ENCODE assay signal across 14 cellular contexts in genomic region chr2:237456200-237456731, GRCh38. TPM values are rescaled to one million over a fixed set of nuclear protein-coding genes. Genes with fewer than 3 reads are reported as not detected.
DNase-seq lines count a peak whose midpoint lies in the region; ATAC-seq and TF ChIP-seq lines count a peak whose summit lies in the region.
"Had no signal": no experiment of that assay in that cellular context is flagged by ENCODE, and none has a peak within 500 bp of the region (broad histone marks: within the 10 kb centered on the region; RNA-seq: fewer than 3 reads in every experiment).

No MANE protein-coding gene starts in this region.

- peaks cover 5% of the 10 kb centered on the region for H3K9me3 Mint-ChIP-seq in stimulated activated memory B cell treated with anti-CD40 and anti-IgM and Interleukin-4, amounts not matched to agents 10 μg/mL and 1 μg/mL and 100 μg/mL, for 72 hours
- H3K9me3 Mint-ChIP-seq: dendritic cell treated with granulocyte-macrophage colony-stimulating factor and Interleukin-4, amounts not matched to agents 40 ng/mL and 50 ng/mL, for 4 days had no signal

- no peaks in the 10 kb centered on the region for H3K4me1 Mint-ChIP-seq in stimulated activated memory B cell treated with anti-CD40 and anti-IgM and Interleukin-4, amounts not matched to agents 10 μg/mL and 1 μg/mL and 100 μg/mL, for 72 hours

- H3K4me3 ChIP-seq in heart right ventricle, result no peak overlapping the region
- no peak overlapping the region for H3K4me3 ChIP-seq in HAP-1

- intact Hi-C loops in heart right ventricle (cut with DNase I) (no loop called here), head of caudate nucleus (cut with DNase I) (no loop called here)

- peak; percentile 83 to 94 (median 87) for ATAC-seq in heart right ventricle
- peak; percentile 52 for ATAC-seq in stimulated activated memory B cell treated with anti-CD40 and anti-IgM and Interleukin-4, amounts not matched to agents 10 μg/mL and 1 μg/mL and 100 μg/mL, for 72 hours
- ATAC-seq: HepG2, left colon had no signal

- in situ Hi-C loops in HAP-1 (cut with MboI; ENCODE audit: low sequenced_read_pairs), result no loop called here

- no peak overlapping the region for H3K27ac Mint-ChIP-seq in stimulated activated memory B cell treated with anti-CD40 and anti-IgM and Interleukin-4, amounts not matched to agents 10 μg/mL and 1 μg/mL and 100 μg/mL, for 72 hours
- H3K27ac Mint-ChIP-seq: dendritic cell treated with granulocyte-macrophage colony-stimulating factor and Interleukin-4, amounts not matched to agents 40 ng/mL and 50 ng/mL, for 4 days had no signal

- H3K9me3 ChIP-seq in heart right ventricle (no peaks in the 10 kb centered on the region), HAP-1 (no peaks in the 10 kb centered on the region)

- peaks cover 0 to 8% (median 0%) of the 10 kb centered on the region in 7 donors for H3K27me3 ChIP-seq in heart right ventricle
- H3K27me3 ChIP-seq in HAP-1 (ENCODE audit: low read depth), result no peaks in the 10 kb centered on the region

- WGBS in heart right ventricle, 2 donors, result 45 to 55% methylated on average over 10 of the region's 10 CpGs

- peak; percentile 82 for DNase-seq in HT1080 (ENCODE audit: low read depth)
- peak; percentile 44 for DNase-seq in SW480 (ENCODE audit: low spot score)
- peak; percentile 71 to 72 for DNase-seq in heart right ventricle
- no peak for DNase-seq in head of caudate nucleus
- DNase-seq in SIG-M5 treated with dmso at 0.1 percent for 504 hours (lab: John Stamatoyannopoulos, UW; ENCODE audit: unreplicated experiment), result no peak
- no peak for DNase-seq in HAP-1 (ENCODE audit: low spot score in 2 of 2)
- DNase-seq in HT-29 (ENCODE audit: low spot score), result no peak
- DNase-seq: activated CD8-positive, alpha-beta memory T cell treated with anti-CD3 and anti-CD28 coated beads, Interleukin-2, amount 50 U/mL, for 4 hours; GOT3; SIG-M5 had no signal

- H3K36me3 Mint-ChIP-seq in stimulated activated memory B cell treated with anti-CD40 and anti-IgM and Interleukin-4, amounts not matched to agents 10 μg/mL and 1 μg/mL and 100 μg/mL, for 72 hours, result no peaks in the 10 kb centered on the region

- H3K36me3 ChIP-seq in heart right ventricle (no peaks in the 10 kb centered on the region), HAP-1 (replicated peaks) (no peaks in the 10 kb centered on the region)

- peak overlapping the region in 6 of 10 donors; percentile 2 to 67 (median 40) for H3K27ac ChIP-seq in heart right ventricle

- peaks cover 58% of the 10 kb centered on the region for H3K27me3 Mint-ChIP-seq in stimulated activated memory B cell treated with anti-CD40 and anti-IgM and Interleukin-4, amounts not matched to agents 10 μg/mL and 1 μg/mL and 100 μg/mL, for 72 hours

- TF ChIP-seq CTCF in heart right ventricle (IDR thresholded peaks at IDR 0.05), result no peak

- no peak overlapping the region for H3K4me3 Mint-ChIP-seq in stimulated activated memory B cell treated with anti-CD40 and anti-IgM and Interleukin-4, amounts not matched to agents 10 μg/mL and 1 μg/mL and 100 μg/mL, for 72 hours
- H3K4me3 Mint-ChIP-seq: dendritic cell treated with granulocyte-macrophage colony-stimulating factor and Interleukin-4, amounts not matched to agents 40 ng/mL and 50 ng/mL, for 4 days had no signal

- H3K4me1 ChIP-seq in heart right ventricle (peaks cover 2 to 38% (median 19%) of the 10 kb centered on the region in 9 donors), HAP-1 (no peaks in the 10 kb centered on the region)

RNA-seq across cellular contexts. Expression of gene MLPH, which starts 30.8 kb away (rescaled TPM):
- not detected in 2 replicates for total RNA-seq in HT1080 (2014; rRNA removed; shearing (Covaris generic))
- polyA plus RNA-seq in HT1080 (2015; cell fraction: cytosol; rRNA removed), result 0.19 TPM in 1 of 2 replicates, not detected in the other
- 0.33 and 0.41 TPM in 2 replicates for polyA plus RNA-seq in HT1080 (2015; cell fraction: nucleus; rRNA removed)
- total RNA-seq in heart right ventricle, result 10 to 100 TPM; 22.3 to 48.5 (median 40.8) TPM
- polyA plus RNA-seq in heart right ventricle, result 10 to 100 TPM in 1 of 2 donors, 1 to 10 TPM in 1; 9.7 to 60.0 TPM
- total RNA-seq in HT-29 (2014; rRNA removed; shearing (Covaris generic)), result 66.1 and 67.8 TPM in 2 replicates
- total RNA-seq: HepG2 had no signal

RNA-seq across cellular contexts. Expression of gene COL6A3, which starts 42.3 kb away (rescaled TPM):
- total RNA-seq in HT1080 (2014; rRNA removed; shearing (Covaris generic)), result 251 and 254 TPM in 2 replicates
- polyA plus RNA-seq in HT1080 (2015; cell fraction: cytosol; rRNA removed), result 106 and 122 TPM in 2 replicates
- polyA plus RNA-seq in HT1080 (2015; cell fraction: nucleus; rRNA removed), result 1,736 and 1,844 TPM in 2 replicates
- total RNA-seq in heart right ventricle, result 100 to 1,000 TPM in 2 of 10 donors, 10 to 100 TPM in 8; 27.7 to 222 (median 47.5) TPM
- polyA plus RNA-seq in heart right ventricle, result 100 to 1,000 TPM in 1 of 2 donors, 10 to 100 TPM in 1; 33.5 to 116 TPM
- 0.03 TPM in 1 of 2 replicates, not detected in the other for total RNA-seq in HT-29 (2014; rRNA removed; shearing (Covaris generic))
- total RNA-seq: HepG2 had no signal

Comparison
In these comparisons a context has a peak if more than half of its experiments do, and no peak if none do; other contexts are left out.
1. DNase-seq: peak in HT1080 (single experiment), SW480 (single experiment) and heart right ventricle (2 of 2); none in head of caudate nucleus (0 of 42), SIG-M5 treated with dmso at 0.1 percent for 504 hours (single experiment), HAP-1 (0 of 2) and HT-29 (single experiment).
2. RNA of gene MLPH, which starts 30.8 kb away (total RNA-seq): 66.1 to 67.8 TPM in HT-29 and 22.3 to 48.5 TPM in heart right ventricle; not detected in HT1080; every median in the first group is over 10 times any median in the second.
3. RNA of gene COL6A3, which starts 42.3 kb away (total RNA-seq): 251 to 254 TPM in HT1080 and 27.7 to 222 TPM in heart right ventricle; 0.03 TPM in HT-29; every median in the first group is over 10 times any median in the second.